Comparison of ENCODE assay signal across 9 cellular contexts in the genomic region with DNA sequence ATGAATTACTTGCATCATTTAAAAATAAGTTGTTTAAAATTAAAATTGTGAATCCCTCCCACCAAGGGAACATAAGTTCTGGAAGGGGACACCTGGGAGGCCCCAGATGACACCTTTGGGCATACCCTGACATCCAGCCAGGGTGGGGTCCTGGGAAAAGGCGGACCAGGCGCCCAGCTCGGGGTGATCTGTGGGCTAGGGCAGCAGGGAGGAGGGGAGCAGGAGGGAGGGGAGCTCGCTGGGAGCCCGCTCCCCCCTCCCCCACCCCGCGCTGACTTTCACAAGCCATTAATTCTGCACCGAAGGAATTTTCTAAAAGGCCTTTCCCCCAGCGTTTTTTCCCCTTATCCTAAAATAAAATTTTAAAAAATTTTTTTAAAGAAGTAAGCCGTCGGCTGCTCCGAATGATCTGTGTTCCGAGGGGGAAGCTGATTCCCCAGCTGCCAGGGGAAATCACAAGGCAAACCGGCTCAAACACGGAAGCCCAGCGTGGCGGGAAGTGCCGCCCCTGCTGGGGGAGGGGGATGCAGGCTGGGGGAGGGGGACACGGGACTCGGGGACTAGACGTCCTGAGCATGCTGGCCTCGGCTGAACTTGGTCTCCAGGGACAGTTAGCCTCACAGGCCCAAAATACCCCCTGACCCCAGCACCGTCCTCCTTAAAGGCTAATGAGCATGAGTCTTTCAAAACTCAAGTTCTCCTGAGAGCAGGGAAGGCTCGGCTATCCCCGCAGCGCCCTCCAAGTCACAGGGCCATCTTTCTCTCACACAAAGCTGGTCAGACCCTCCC.
DNase-seq lines count a peak whose midpoint lies in the region; ATAC-seq and TF ChIP-seq lines count a peak whose summit lies in the region.
"Had no signal": no experiment of that assay in that cellular context is flagged by ENCODE, and none has a peak within 500 bp of the region (broad histone marks: within the 10 kb centered on the region; RNA-seq: fewer than 3 reads in every experiment).

No MANE protein-coding gene starts in this region.

- no peaks in the 10 kb centered on the region for H3K27me3 Mint-ChIP-seq in nephron progenitor cell (ENCODE audit: low read depth, poor library complexity)

- H3K36me3 Mint-ChIP-seq in nephron progenitor cell (ENCODE audit: low read depth): no peaks in the 10 kb centered on the region
- H3K36me3 Mint-ChIP-seq: activated naive CD4-positive, alpha-beta T cell treated with anti-CD3 and anti-CD28 coated beads, Interleukin-2, amount 50 U/mL, for 24 hours had no signal

- peaks cover 79% of the 10 kb centered on the region for H3K4me1 Mint-ChIP-seq in nephron progenitor cell

- H3K9me3 Mint-ChIP-seq in nephron progenitor cell: no peaks in the 10 kb centered on the region
- H3K9me3 Mint-ChIP-seq: activated naive CD4-positive, alpha-beta T cell treated with anti-CD3 and anti-CD28 coated beads, Interleukin-2, amount 50 U/mL, for 24 hours had no signal

- DNase-seq in AG20443 (ENCODE audit: low spot score): peak; percentile 52
- DNase-seq in NOMO-1 treated with dmso at 0.1 percent for 144 hours (lab: John Stamatoyannopoulos, UW; ENCODE audit: unreplicated experiment): peak; percentile 43
- DNase-seq in fibroblast of mammary gland (ENCODE audit: low read depth): peak; percentile 58
- peak; percentile 69 for DNase-seq in nephron progenitor cell

- H3K4me3 ChIP-seq in fibroblast of mammary gland (ENCODE audit: control insufficient read depth, low read depth, low read length): no peak overlapping the region

- ATAC-seq in HG03521 (IDR thresholded peaks at IDR 0.05; ENCODE audit: unreplicated experiment): no peak
- ATAC-seq in HG03159 (IDR thresholded peaks at IDR 0.05; ENCODE audit: unreplicated experiment): no peak
- no peak for ATAC-seq in GM21717 (IDR thresholded peaks at IDR 0.05; ENCODE audit: unreplicated experiment)
- ATAC-seq in GM21529 (IDR thresholded peaks at IDR 0.05; ENCODE audit: unreplicated experiment): no peak

- H3K4me3 Mint-ChIP-seq in nephron progenitor cell: peak overlapping the region; percentile 58

- peak overlapping the region; percentile 53 for H3K27ac Mint-ChIP-seq in nephron progenitor cell
- H3K27ac Mint-ChIP-seq: activated naive CD4-positive, alpha-beta T cell treated with anti-CD3 and anti-CD28 coated beads, Interleukin-2, amount 50 U/mL, for 24 hours had no signal

- TF ChIP-seq CTCF in fibroblast of mammary gland (conservative IDR thresholded peaks at IDR 0.05; ENCODE audit: control insufficient read depth, insufficient read depth, low read depth, low read length): no peak
- no peak for TF ChIP-seq CTCF in nephron progenitor cell (IDR thresholded peaks at IDR 0.05)
